11 cellular contexts compared by ENCODE assay signal in the genomic region with DNA sequence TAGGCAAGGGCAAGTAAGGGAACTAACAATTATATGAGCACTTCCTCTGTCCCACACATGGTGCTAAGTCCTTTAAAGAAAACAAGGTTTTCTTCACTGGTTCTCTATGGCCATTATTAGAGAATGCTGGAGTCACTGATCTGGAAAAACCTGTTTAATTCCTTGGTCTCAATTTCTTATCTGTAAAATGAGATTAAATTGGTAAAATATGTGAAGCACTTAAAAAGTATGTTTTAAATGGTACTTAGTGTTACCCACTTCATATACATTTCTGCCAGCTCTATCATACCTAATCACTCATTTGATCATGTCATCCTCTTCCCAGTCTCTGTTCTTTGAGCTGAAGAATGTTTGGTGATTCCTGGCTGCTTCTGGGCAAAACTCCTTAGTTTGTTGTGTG.
"Had no signal": no experiment of that assay in that cellular context is flagged by ENCODE, and none has a peak within 500 bp of the region (broad histone marks: within the 10 kb centered on the region; RNA-seq: fewer than 3 reads in every experiment).

No MANE protein-coding gene starts in this region.

- H3K4me3 ChIP-seq: pancreas, transverse colon had no signal

- H3K9me3 ChIP-seq: pancreas, transverse colon had no signal

- DNase-seq: activated CD4-positive, alpha-beta memory T cell treated with anti-CD3 and anti-CD28 coated beads for 36 hours; activated CD4-positive, CD25-positive, alpha-beta regulatory T cell treated with anti-CD3 and anti-CD28 coated beads, Interleukin-2, amount 50 U/mL, for 72 hours; activated CD8-positive, alpha-beta memory T cell treated with anti-CD3 and anti-CD28 coated beads, Interleukin-2, amount 50 U/mL, for 4 hours; activated naive CD4-positive, alpha-beta T cell treated with Interleukin-2 at 50 U/mL for 16 hours; central memory CD4-positive, alpha-beta T cell; cortex of kidney; effector memory CD8-positive, alpha-beta T cell; hippocampal formation; pancreas; transverse colon had no signal

- H3K4me3 Mint-ChIP-seq: activated CD4-positive, alpha-beta memory T cell treated with anti-CD3 and anti-CD28 coated beads for 36 hours; activated T-helper 1 cell treated with anti-CD3 and anti-CD28 coated beads, Interleukin-12 subunit alpha, Interleukin-12 subunit beta, Interleukin-2, Interleukin-4 antibody, amounts not matched to agents 30 ng/mL and 10 ng/mL and 1 ng/mL, durations not matched to agents 14 hours and 24 hours and 36 hours had no signal

- H3K27ac Mint-ChIP-seq: activated T-helper 1 cell treated with anti-CD3 and anti-CD28 coated beads, Interleukin-12 subunit alpha, Interleukin-12 subunit beta, Interleukin-2, Interleukin-4 antibody, amounts not matched to agents 30 ng/mL and 10 ng/mL and 1 ng/mL, durations not matched to agents 14 hours and 24 hours and 36 hours had no signal

- H3K9me3 Mint-ChIP-seq: activated CD4-positive, alpha-beta memory T cell treated with anti-CD3 and anti-CD28 coated beads for 36 hours; activated T-helper 1 cell treated with anti-CD3 and anti-CD28 coated beads, Interleukin-12 subunit alpha, Interleukin-12 subunit beta, Interleukin-2, Interleukin-4 antibody, amounts not matched to agents 30 ng/mL and 10 ng/mL and 1 ng/mL, durations not matched to agents 14 hours and 24 hours and 36 hours; effector memory CD8-positive, alpha-beta T cell had no signal

- H3K36me3 ChIP-seq: pancreas, transverse colon had no signal

- H3K27me3 ChIP-seq: pancreas, transverse colon had no signal

- H3K27me3 Mint-ChIP-seq: activated CD4-positive, alpha-beta memory T cell treated with anti-CD3 and anti-CD28 coated beads for 36 hours; effector memory CD8-positive, alpha-beta T cell had no signal

- ATAC-seq: effector memory CD8-positive, alpha-beta T cell had no signal

- H3K36me3 Mint-ChIP-seq: activated CD4-positive, alpha-beta memory T cell treated with anti-CD3 and anti-CD28 coated beads for 36 hours had no signal

- H3K27ac ChIP-seq: pancreas, transverse colon had no signal
